Comparison of ENCODE assay signal across 8 cellular contexts in genomic region chr2:119352357-119352756, GRCh38. TPM values are rescaled to one million over a fixed set of nuclear protein-coding genes. Genes with fewer than 3 reads are reported as not detected.
DNase-seq lines count a peak whose midpoint lies in the region; ATAC-seq and TF ChIP-seq lines count a peak whose summit lies in the region.

No MANE protein-coding gene starts in this region.

- no peak overlapping the region for H3K4me3 Mint-ChIP-seq in immature natural killer cell

- no peak overlapping the region for H3K27ac Mint-ChIP-seq in immature natural killer cell

- no peaks in the 10 kb centered on the region for H3K36me3 ChIP-seq in thoracic aorta
- H3K36me3 ChIP-seq in testis (ENCODE audit: low read depth, missing control alignments), result no peaks in the 10 kb centered on the region

- intact Hi-C loops in testis (cut with DNase I; ENCODE audit: low total_unique reads), result no loop called here

- no peaks in the 10 kb centered on the region for H3K9me3 Mint-ChIP-seq in immature natural killer cell

- peaks cover 0 to 3% (median 0%) of the 10 kb centered on the region in 3 donors for H3K27me3 Mint-ChIP-seq in immature natural killer cell (ENCODE audit: low read depth in 3 of 3)

- H3K9me3 ChIP-seq in thoracic aorta (no peaks in the 10 kb centered on the region), testis (no peaks in the 10 kb centered on the region)

- ATAC-seq in HG03103 (IDR thresholded peaks at IDR 0.05; ENCODE audit: low read depth, unreplicated experiment), result peak; percentile 94
- no peak for ATAC-seq in thoracic aorta (ENCODE audit: insufficient number of reproducible peaks, low FRiP score, low read depth)

- H3K27me3 ChIP-seq in thoracic aorta (replicated peaks; ENCODE audit: insufficient read depth) (no peaks in the 10 kb centered on the region), testis (no peaks in the 10 kb centered on the region)

- H3K27ac ChIP-seq in thoracic aorta (peak overlapping the region; percentile 30 to 70), testis (no peak overlapping the region)

- DNase-seq in SIG-M5 treated with dmso at 0.1 percent for 504 hours (lab: John Stamatoyannopoulos, UW; ENCODE audit: unreplicated experiment) (peak; percentile 58), SIG-M5 (lab: John Stamatoyannopoulos, UW) (no peak), SKM-1 treated with dmso at 0.1 percent for 144 hours (lab: John Stamatoyannopoulos, UW; ENCODE audit: unreplicated experiment) (peak; percentile 71), thoracic aorta (ENCODE audit: low spot score) (no peak), immature natural killer cell (no peak), testis (no peak)
- DNase-seq in activated naive CD4-positive, alpha-beta T cell (lab: John Stamatoyannopoulos, UW), result no peak

- H3K4me3 ChIP-seq in thoracic aorta (peak overlapping the region; percentile 18), testis (no peak overlapping the region)

- H3K4me1 Mint-ChIP-seq in immature natural killer cell, result peaks cover 6 to 9% of the 10 kb centered on the region in 2 donors

- TF ChIP-seq CTCF in thoracic aorta (IDR thresholded peaks at IDR 0.05), result no peak
- TF ChIP-seq CTCF in testis (IDR thresholded peaks at IDR 0.05), result no peak

- no peak for TF ChIP-seq POLR2A in testis (IDR thresholded peaks at IDR 0.05)

- H3K36me3 Mint-ChIP-seq in immature natural killer cell, result peaks cover 0 to 4% (median 0%) of the 10 kb centered on the region in 3 donors

- peaks cover 10 to 12% of the 10 kb centered on the region in 2 donors for H3K4me1 ChIP-seq in thoracic aorta (ENCODE audit: control insufficient read depth in 1 of 2, low read depth in 2 of 2)
- no peaks in the 10 kb centered on the region for H3K4me1 ChIP-seq in testis

RNA-seq across cellular contexts. Expression of gene C2orf76, which starts 14.3 kb away (rescaled TPM):
- total RNA-seq in thoracic aorta (1 to 10 TPM; 2.2 to 6.5 TPM), testis (10 to 100 TPM; 12.8 to 13.4 TPM)
- polyA plus RNA-seq in immature natural killer cell (10 to 100 TPM; 33.2 to 49.3 (median 47.5) TPM), testis (ENCODE audit: insufficient read depth, low read depth, low replicate concordance) (27.8 TPM)

RNA-seq across cellular contexts. Expression of gene DBI, which starts 14.4 kb away (rescaled TPM):
- total RNA-seq in thoracic aorta (10 to 100 TPM; 63.8 to 68.6 TPM), testis (100 to 1,000 TPM; 109 to 130 TPM)
- polyA plus RNA-seq in immature natural killer cell (100 to 1,000 TPM; 641 to 788 (median 730) TPM), testis (ENCODE audit: insufficient read depth, low read depth, low replicate concordance) (434 TPM)

Comparison
In these comparisons a context has a peak if more than half of its experiments do, and no peak if none do; other contexts are left out.
1. DNase-seq: peak in SIG-M5 treated with dmso at 0.1 percent for 504 hours (single experiment) and SKM-1 treated with dmso at 0.1 percent for 144 hours (single experiment); none in SIG-M5 (single experiment), thoracic aorta (single experiment), immature natural killer cell (0 of 3), testis (single experiment) and activated naive CD4-positive, alpha-beta T cell (0 of 4).
2. H3K27ac ChIP-seq: peak in thoracic aorta (2 of 2); none in testis (0 of 2).